In genomic region chr6:19713984-19714383, GRCh38 we compare ENCODE assay signal across 1 cellular context.
TF ChIP-seq lines count a peak whose summit lies in the region.

No MANE protein-coding gene starts in this region.

TF ChIP-seq in GM23338, 12 proteins besides CTCF, POLR2A, EP300 and RAD21 (continued from another document):
- TF ChIP-seq ZNF462 (CRISPR knock-in tag; IDR thresholded peaks at IDR 0.05) (no peak), EZH2phosphoT487 (IDR thresholded peaks at IDR 0.05; ENCODE audit: unreplicated experiment) (no peak)
